ENCODE assay signal across 9 cellular contexts in genomic region chr5:125411163-125412050, GRCh38.
DNase-seq lines count a peak whose midpoint lies in the region; ATAC-seq and TF ChIP-seq lines count a peak whose summit lies in the region.
"Had no signal": no experiment of that assay in that cellular context is flagged by ENCODE, and none has a peak within 500 bp of the region (broad histone marks: within the 10 kb centered on the region; RNA-seq: fewer than 3 reads in every experiment).

No MANE protein-coding gene starts in this region.

- no peaks in the 10 kb centered on the region for H3K9me3 ChIP-seq in upper lobe of left lung

- ATAC-seq in GM21515 (IDR thresholded peaks at IDR 0.05; ENCODE audit: unreplicated experiment) (peak; percentile 70), upper lobe of left lung (ENCODE audit: low FRiP score in 2 of 2) (no peak)

- H3K27ac ChIP-seq in layer of hippocampus (ENCODE audit: low read depth, low read length) (peak overlapping the region; percentile 88), upper lobe of left lung (peak overlapping the region; percentile 62 to 82 (median 67))

- TF ChIP-seq EP300 in upper lobe of left lung (IDR thresholded peaks at IDR 0.05), result no peak

- DNase-seq in DMS 273 treated with DMSO at 0.1 percent for 48 hours (lab: John Stamatoyannopoulos, UW), result peak; percentile 54
- DNase-seq in HPDE6-E6E7 (ENCODE audit: extremely low spot score), result peak; percentile 21
- DNase-seq in astrocyte of the spinal cord (ENCODE audit: low read depth, low spot score), result peak; percentile 85
- no peak for DNase-seq in upper lobe of left lung
- DNase-seq in activated naive CD8-positive, alpha-beta T cell treated with anti-CD3 and anti-CD28 coated beads for 36 hours, result no peak
- DNase-seq in NK-92 treated with Interleukin-12 subunit alpha and Interleukin-12 subunit beta, amount 100 ng/mL, for 24 hours (lab: John Stamatoyannopoulos, UW), result no peak

- no peaks in the 10 kb centered on the region for H3K9me3 Mint-ChIP-seq in activated naive CD8-positive, alpha-beta T cell treated with anti-CD3 and anti-CD28 coated beads for 36 hours

- H3K27me3 Mint-ChIP-seq in activated naive CD8-positive, alpha-beta T cell treated with anti-CD3 and anti-CD28 coated beads for 36 hours, result no peaks in the 10 kb centered on the region

- H3K4me3 Mint-ChIP-seq in activated naive CD8-positive, alpha-beta T cell treated with anti-CD3 and anti-CD28 coated beads for 36 hours, result no peak overlapping the region

- in situ Hi-C loops in astrocyte of the spinal cord (cut with HindIII; ENCODE audit: low sequenced_read_pairs), result no loop called here

- WGBS in upper lobe of left lung, 2 donors, result 32 to 33% methylated on average over 9 of the region's 9 CpGs

- H3K4me1 Mint-ChIP-seq in activated naive CD8-positive, alpha-beta T cell treated with anti-CD3 and anti-CD28 coated beads for 36 hours, result peaks cover 9% of the 10 kb centered on the region

- TF ChIP-seq CTCF in astrocyte of the spinal cord (IDR thresholded peaks at IDR 0.05; ENCODE audit: low read depth, low read length), result no peak
- no peak for TF ChIP-seq CTCF in upper lobe of left lung (IDR thresholded peaks at IDR 0.05)

- H3K4me3 ChIP-seq in astrocyte of the spinal cord (ENCODE audit: low read depth, low read length) (no peak overlapping the region), upper lobe of left lung (peak overlapping the region in 2 of 4 donors; percentile 18 to 31)
- H3K4me3 ChIP-seq: lung had no signal

- H3K36me3 Mint-ChIP-seq in activated naive CD8-positive, alpha-beta T cell treated with anti-CD3 and anti-CD28 coated beads for 36 hours, result no peaks in the 10 kb centered on the region

- TF ChIP-seq POLR2A in upper lobe of left lung (IDR thresholded peaks at IDR 0.05), result no peak

- no peak overlapping the region for H3K27ac Mint-ChIP-seq in activated naive CD8-positive, alpha-beta T cell treated with anti-CD3 and anti-CD28 coated beads for 36 hours

- H3K4me1 ChIP-seq in upper lobe of left lung, result peaks cover 22 to 45% (median 29%) of the 10 kb centered on the region in 4 donors

- no peaks in the 10 kb centered on the region for H3K36me3 ChIP-seq in upper lobe of left lung

- H3K27me3 ChIP-seq in layer of hippocampus (ENCODE audit: control insufficient read depth, insufficient read depth, low read length) (no peaks in the 10 kb centered on the region), upper lobe of left lung (no peaks in the 10 kb centered on the region)

Comparison
In these comparisons a context has a peak if more than half of its experiments do, and no peak if none do; other contexts are left out.
1. DNase-seq: peak in DMS 273 treated with DMSO at 0.1 percent for 48 hours (single experiment), HPDE6-E6E7 (single experiment) and astrocyte of the spinal cord (single experiment); none in upper lobe of left lung (0 of 2), activated naive CD8-positive, alpha-beta T cell treated with anti-CD3 and anti-CD28 coated beads for 36 hours (single experiment) and NK-92 treated with Interleukin-12 subunit alpha and Interleukin-12 subunit beta, amount 100 ng/mL, for 24 hours (single experiment).